ENCODE assay signal across 10 cellular contexts in the genomic region with DNA sequence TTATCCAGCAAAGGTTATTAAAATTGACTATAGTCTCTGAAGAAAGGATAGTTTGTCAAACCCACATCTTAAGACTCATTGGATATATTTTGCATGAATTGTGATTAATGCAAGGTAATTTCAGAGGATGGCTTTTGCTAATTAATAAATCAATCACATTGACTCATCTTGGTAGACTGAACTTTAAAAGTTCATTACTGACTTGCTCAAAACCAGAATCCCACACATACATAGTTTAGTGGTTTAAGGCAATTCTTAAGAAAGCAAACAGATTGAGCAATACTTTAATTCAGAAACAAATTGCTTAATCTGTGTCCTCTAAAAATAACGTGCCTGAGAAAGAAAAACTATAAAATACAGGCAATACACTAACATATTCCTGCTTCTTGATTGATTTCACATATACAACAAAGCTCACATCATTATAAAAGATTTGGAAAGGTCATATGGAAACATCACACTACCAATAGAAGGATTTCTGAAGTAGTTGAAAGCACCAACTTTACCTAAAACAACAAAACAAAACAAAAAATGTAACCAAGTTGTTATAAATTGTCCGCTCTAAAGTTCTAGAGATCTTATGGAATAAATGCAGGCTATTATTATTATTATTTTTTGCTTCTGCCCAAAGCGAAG.
DNase-seq lines count a peak whose midpoint lies in the region; TF ChIP-seq lines count a peak whose summit lies in the region.
"Had no signal": no experiment of that assay in that cellular context is flagged by ENCODE, and none has a peak within 500 bp of the region (broad histone marks: within the 10 kb centered on the region; RNA-seq: fewer than 3 reads in every experiment).

No MANE protein-coding gene starts in this region.

- no peaks in the 10 kb centered on the region for H3K27me3 ChIP-seq in sigmoid colon
- H3K27me3 ChIP-seq in CD8-positive, alpha-beta memory T cell (ENCODE audit: insufficient read depth, low read length, poor library complexity, severe bottlenecking): no peaks in the 10 kb centered on the region

- peaks cover 0 to 29% (median 23%) of the 10 kb centered on the region in 4 donors for H3K4me1 ChIP-seq in sigmoid colon
- peaks cover 69% of the 10 kb centered on the region for H3K4me1 ChIP-seq in CD8-positive, alpha-beta memory T cell (ENCODE audit: insufficient read depth, low read length)

- H3K36me3 ChIP-seq in sigmoid colon: no peaks in the 10 kb centered on the region
- no peaks in the 10 kb centered on the region for H3K36me3 ChIP-seq in CD8-positive, alpha-beta memory T cell (ENCODE audit: insufficient read depth, low read length)

- intact Hi-C loops in sigmoid colon (cut with DNase I): no loop called here

- TF ChIP-seq CTCF in cardiac fibroblast (IDR thresholded peaks at IDR 0.05; ENCODE audit: low read depth, low read length) (no peak), sigmoid colon (IDR thresholded peaks at IDR 0.05) (no peak)

- H3K9me3 ChIP-seq in sigmoid colon: no peaks in the 10 kb centered on the region
- H3K9me3 ChIP-seq in CD8-positive, alpha-beta memory T cell (ENCODE audit: low read length): no peaks in the 10 kb centered on the region

- peak overlapping the region; percentile 10 to 57 (median 24) for H3K27ac ChIP-seq in sigmoid colon
- H3K27ac ChIP-seq in CD8-positive, alpha-beta memory T cell (ENCODE audit: low read depth, low read length): no peak overlapping the region
- H3K27ac ChIP-seq: HL-60 had no signal

- H3K4me1 Mint-ChIP-seq in CD8-positive, alpha-beta memory T cell: peaks cover 61 to 82% (median 78%) of the 10 kb centered on the region in 3 donors

- CTCF ChIA-PET in CD8-positive, alpha-beta memory T cell (lab: Charles Lee): interaction anchor here (1.4 kb wide), 1 partner anchor 44 kb away, joined by 3 read pairs; no protein-coding TSS in a partner anchor

- no peaks in the 10 kb centered on the region for H3K27me3 Mint-ChIP-seq in CD8-positive, alpha-beta memory T cell

- H3K27ac Mint-ChIP-seq in CD8-positive, alpha-beta memory T cell: peak overlapping the region in 4 of 8 donors; percentile 71 to 83 (median 74)

- no peak for TF ChIP-seq EP300 in sigmoid colon (IDR thresholded peaks at IDR 0.05)

- H3K4me3 ChIP-seq in cardiac fibroblast (replicated peaks in 1 of 2; ENCODE audit: low read depth in 2 of 2, low read length in 2 of 2) (no peak overlapping the region), sigmoid colon (no peak overlapping the region)
- no peak overlapping the region for H3K4me3 ChIP-seq in CD8-positive, alpha-beta memory T cell (ENCODE audit: low read length)

- peaks cover 0 to 3% (median 0%) of the 10 kb centered on the region in 3 donors for H3K36me3 Mint-ChIP-seq in CD8-positive, alpha-beta memory T cell

- WGBS in sigmoid colon, 2 donors: 60 to 65% methylated on average over 3 of the region's 3 CpGs

- DNase-seq in EH (ENCODE audit: low read depth): peak; percentile 84
- DNase-seq in NOMO-1 treated with DMSO at 0.1 percent for 48 hours (lab: John Stamatoyannopoulos, UW; ENCODE audit: unreplicated experiment): peak; percentile 71
- DNase-seq in cardiac fibroblast (ENCODE audit: low read depth in 2 of 2): peak; percentile 71 to 75
- DNase-seq in sigmoid colon: no peak
- no peak for DNase-seq in GOT3 (lab: John Stamatoyannopoulos, UW)
- DNase-seq in activated effector memory CD4-positive, alpha-beta T cell treated with Interleukin-2 at 50 U/mL for 16 hours: no peak
- no peak for DNase-seq in cerebellum (ENCODE audit: low spot score)
- DNase-seq in CD8-positive, alpha-beta memory T cell: no peak
- DNase-seq: T1000 had no signal

- POLR2A ChIA-PET in CD8-positive, alpha-beta memory T cell (lab: Charles Lee): no interaction called here

- peak overlapping the region in 1 of 7 donors; percentile 44 for H3K4me3 Mint-ChIP-seq in CD8-positive, alpha-beta memory T cell

- H3K9me3 Mint-ChIP-seq in CD8-positive, alpha-beta memory T cell: no peaks in the 10 kb centered on the region

- TF ChIP-seq POLR2A in sigmoid colon (IDR thresholded peaks at IDR 0.05): peak in 1 of 2 donors; percentile 7

Comparison
In these comparisons a context has a peak if more than half of its experiments do, and no peak if none do; other contexts are left out.
1. DNase-seq: peak in EH (single experiment), NOMO-1 treated with DMSO at 0.1 percent for 48 hours (single experiment) and cardiac fibroblast (2 of 2); none in sigmoid colon (single experiment), GOT3 (single experiment), activated effector memory CD4-positive, alpha-beta T cell treated with Interleukin-2 at 50 U/mL for 16 hours (single experiment), cerebellum (single experiment) and CD8-positive, alpha-beta memory T cell (0 of 5).